Comparison of ENCODE assay signal across 8 cellular contexts in the genomic region with DNA sequence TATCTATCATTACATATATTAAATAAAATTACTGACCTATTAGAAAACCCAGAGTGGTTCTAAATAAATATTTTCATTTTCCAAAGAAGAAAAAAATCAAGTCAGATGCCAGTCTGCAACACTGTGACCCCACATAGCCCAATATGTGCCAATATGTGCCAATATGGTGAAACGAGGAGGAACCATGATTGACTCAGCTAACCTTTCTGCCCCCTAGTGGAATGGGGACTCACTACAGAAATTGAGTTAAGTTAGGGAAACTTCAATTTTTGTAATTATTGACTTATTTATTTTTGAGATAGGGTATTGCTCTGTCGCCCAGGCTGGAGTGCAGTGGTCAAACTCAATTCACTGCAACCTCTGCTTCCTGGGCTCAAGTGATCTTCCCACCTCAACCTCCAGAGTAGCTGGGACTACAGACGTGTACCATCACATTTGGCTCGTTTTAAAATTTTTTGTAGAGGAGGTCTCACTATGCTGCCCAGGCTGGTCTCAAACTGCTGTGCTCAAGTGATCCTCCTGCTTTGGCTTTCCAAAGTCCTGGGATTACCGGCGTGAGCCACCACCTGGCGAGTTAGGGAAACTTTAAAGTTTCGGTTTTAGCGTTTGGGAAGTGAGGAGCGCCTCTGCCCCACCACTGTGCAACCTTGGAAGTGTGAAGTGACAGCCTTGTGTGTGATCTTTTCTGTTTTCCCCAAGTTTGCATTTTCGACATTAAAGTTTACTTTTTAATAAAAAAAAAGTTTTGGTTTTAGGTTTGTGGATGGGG.
DNase-seq lines count a peak whose midpoint lies in the region; ATAC-seq, FAIRE-seq and TF ChIP-seq lines count a peak whose summit lies in the region.

No MANE protein-coding gene starts in this region.

- H3K27ac Mint-ChIP-seq in T-helper 17 cell, result no peak overlapping the region

- no peaks in the 10 kb centered on the region for H3K36me3 Mint-ChIP-seq in T-helper 17 cell (ENCODE audit: low read depth)

- H3K4me3 Mint-ChIP-seq in T-helper 17 cell, result no peak overlapping the region

- FAIRE-seq in small intestine (lab: Jason Lieb, UNC), result no peak

- no peaks in the 10 kb centered on the region for H3K36me3 ChIP-seq in small intestine (ENCODE audit: control insufficient read depth in 2 of 2, insufficient read depth in 2 of 2, low read length in 2 of 2)

- no peak for DNase-seq in AG09309 (ENCODE audit: low read depth)
- peak; percentile 40 for DNase-seq in ELR (ENCODE audit: low read depth)
- peak; percentile 6 for DNase-seq in NCI-H1092 treated with DMSO at 0.1 percent for 48 hours (lab: John Stamatoyannopoulos, UW)
- peak; percentile 28 for DNase-seq in epithelial cell of esophagus (ENCODE audit: low read depth)
- DNase-seq in small intestine, result peak; percentile 14
- no peak for DNase-seq in T-helper 17 cell
- DNase-seq in cerebellar nuclear complex (lab: John Stamatoyannopoulos, UW), result no peak

- TF ChIP-seq CTCF in AG09309 (IDR thresholded peaks at IDR 0.05; ENCODE audit: control insufficient read depth, insufficient read depth, low read depth, low read length, missing control alignments) (peak; percentile 63), epithelial cell of esophagus (IDR thresholded peaks at IDR 0.05; ENCODE audit: insufficient read depth, low read depth, low read length, missing control alignments) (peak; percentile 63)

- H3K4me1 Mint-ChIP-seq in T-helper 17 cell, result peaks cover 9% of the 10 kb centered on the region

- no peaks in the 10 kb centered on the region for H3K27me3 ChIP-seq in small intestine (ENCODE audit: control insufficient read depth in 2 of 2, insufficient read depth in 2 of 2, low read length in 2 of 2)

- H3K9me3 ChIP-seq in small intestine (ENCODE audit: control insufficient read depth, low read depth), result no peaks in the 10 kb centered on the region
- H3K9me3 ChIP-seq in T-helper 17 cell (ENCODE audit: control insufficient read depth, low read length, poor library complexity, severe bottlenecking), result no peaks in the 10 kb centered on the region

- no peak overlapping the region for H3K27ac ChIP-seq in small intestine (ENCODE audit: low read depth in 1 of 2, low read length in 1 of 2)

- WGBS in small intestine, 3 donors, result 48 to 70% (median 56%) methylated on average over 11 of the region's 11 CpGs

- H3K4me1 ChIP-seq in small intestine (ENCODE audit: control insufficient read depth in 2 of 2, insufficient read depth in 1 of 2, low read depth in 1 of 2, low read length in 1 of 2), result no peaks in the 10 kb centered on the region

- ATAC-seq in T-helper 17 cell (no peak), GM21576 (IDR thresholded peaks at IDR 0.05; ENCODE audit: unreplicated experiment) (no peak)

- no peak overlapping the region for H3K4me3 ChIP-seq in AG09309 (ENCODE audit: control insufficient read depth, low read depth, low read length)
- no peak overlapping the region for H3K4me3 ChIP-seq in epithelial cell of esophagus (ENCODE audit: low read length)
- no peak overlapping the region for H3K4me3 ChIP-seq in small intestine (ENCODE audit: low read depth in 1 of 2, low read length in 2 of 2)

- H3K27me3 Mint-ChIP-seq in T-helper 17 cell, result peaks cover 38% of the 10 kb centered on the region

Comparison
In these comparisons a context has a peak if more than half of its experiments do, and no peak if none do; other contexts are left out.
1. DNase-seq: peak in ELR (single experiment), NCI-H1092 treated with DMSO at 0.1 percent for 48 hours (single experiment), epithelial cell of esophagus (single experiment) and small intestine (single experiment); none in AG09309 (single experiment), T-helper 17 cell (0 of 3) and cerebellar nuclear complex (0 of 2).